10 cellular contexts compared by ENCODE assay signal in the genomic region with DNA sequence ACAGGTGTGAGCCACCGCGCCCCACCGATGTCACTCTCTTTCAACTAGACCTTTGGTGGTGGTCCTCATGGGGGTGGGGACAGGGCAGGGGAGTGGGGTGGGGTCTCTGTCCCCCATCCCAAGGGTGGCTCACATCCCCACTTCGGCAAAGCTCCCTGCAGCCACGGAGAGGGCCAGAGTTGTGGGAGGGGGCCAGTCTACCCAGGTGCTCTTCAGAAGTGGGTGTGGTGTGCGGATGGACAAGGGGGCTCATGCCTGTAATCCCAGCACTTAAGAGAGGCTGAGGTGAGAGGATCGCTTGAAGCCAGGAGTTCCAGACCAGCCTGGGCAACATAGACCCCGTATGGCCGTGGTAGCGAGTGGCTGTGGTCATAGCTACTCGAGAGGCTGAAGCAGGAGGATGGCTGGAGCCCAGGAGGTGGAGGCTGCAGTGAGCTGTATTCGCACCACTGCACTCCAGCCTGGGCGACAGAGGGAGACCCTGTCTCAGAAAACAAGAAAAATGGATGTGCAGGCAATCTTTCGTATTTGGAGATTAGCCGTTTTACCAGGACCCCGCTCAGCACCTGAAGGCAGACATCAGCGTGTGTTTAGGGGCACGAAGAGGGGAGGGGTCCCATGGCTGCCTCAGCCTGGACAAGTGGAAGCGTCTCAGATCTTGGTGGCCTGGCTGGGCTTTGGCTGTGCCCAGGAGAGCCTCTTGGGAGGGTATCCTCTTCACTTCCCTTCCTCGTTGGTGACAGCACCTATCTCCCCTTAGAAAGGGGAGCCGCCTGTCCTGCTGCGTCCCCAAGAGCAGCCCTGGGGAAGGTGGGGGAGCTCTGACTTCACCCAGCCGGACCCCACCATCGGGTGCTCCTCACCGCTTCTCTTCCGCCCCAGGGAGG. TPM values are rescaled to one million over a fixed set of nuclear protein-coding genes. Genes with fewer than 3 reads are reported as not detected.
DNase-seq lines count a peak whose midpoint lies in the region; ATAC-seq and TF ChIP-seq lines count a peak whose summit lies in the region.
"Had no signal": no experiment of that assay in that cellular context is flagged by ENCODE, and none has a peak within 500 bp of the region (broad histone marks: within the 10 kb centered on the region; RNA-seq: fewer than 3 reads in every experiment).

No MANE protein-coding gene starts in this region.

- peak overlapping the region; percentile 29 for H3K4me3 ChIP-seq in cardiac muscle cell
- peak overlapping the region; percentile 47 for H3K4me3 ChIP-seq in WI38 (ENCODE audit: low read depth, low read length)
- H3K4me3 ChIP-seq in iPS-15b (ENCODE audit: low read depth, low read length), result peak overlapping the region; percentile 30
- peak overlapping the region in 3 of 4 donors; percentile 38 to 49 (median 38) for H3K4me3 ChIP-seq in upper lobe of left lung
- H3K4me3 ChIP-seq: HAP-1 had no signal

- no peak for TF ChIP-seq EP300 in upper lobe of left lung (IDR thresholded peaks at IDR 0.05)

- H3K36me3 ChIP-seq in cardiac muscle cell (peaks cover 19% of the 10 kb centered on the region), iPS-15b (ENCODE audit: control insufficient read depth, insufficient read depth, low read length) (peaks cover 14% of the 10 kb centered on the region), upper lobe of left lung (peaks cover 21 to 30% (median 30%) of the 10 kb centered on the region in 4 donors)

- intact Hi-C loops in left cardiac atrium (cut with DNase I), result no loop called here

- 35 to 50% methylated on average over 16 to 23 of the region's 26 CpGs for WGBS in upper lobe of left lung, 2 donors

- TF ChIP-seq CTCF in cardiac muscle cell (IDR thresholded peaks at IDR 0.05; ENCODE audit: low read depth, low read length), result no peak
- no peak for TF ChIP-seq CTCF in WI38 (IDR thresholded peaks at IDR 0.05; ENCODE audit: low read depth, low read length)
- TF ChIP-seq CTCF in upper lobe of left lung (IDR thresholded peaks at IDR 0.05), result no peak

- no peak for TF ChIP-seq POLR2A in upper lobe of left lung (IDR thresholded peaks at IDR 0.05)

- ATAC-seq in left cardiac atrium (no peak), upper lobe of left lung (ENCODE audit: low FRiP score in 2 of 2) (no peak), GM21515 (IDR thresholded peaks at IDR 0.05; ENCODE audit: unreplicated experiment) (no peak)

- H3K4me1 ChIP-seq in cardiac muscle cell (ENCODE audit: low read depth), result peaks cover 5% of the 10 kb centered on the region
- peaks cover 2% of the 10 kb centered on the region for H3K4me1 ChIP-seq in iPS-15b (ENCODE audit: control insufficient read depth, insufficient read depth, low read length)
- H3K4me1 ChIP-seq in upper lobe of left lung, result peaks cover 29 to 51% (median 35%) of the 10 kb centered on the region in 4 donors

- no peak for DNase-seq in cardiac muscle cell (ENCODE audit: low read depth in 1 of 2, low spot score in 1 of 2)
- no peak for DNase-seq in left cardiac atrium
- DNase-seq in upper lobe of left lung, result peak in 1 of 2 donors; percentile 15
- DNase-seq in iPS-NIHi11 (ENCODE audit: low spot score), result no peak
- no peak for DNase-seq in GM03348 (ENCODE audit: low spot score)
- DNase-seq: GDM1 had no signal

- H3K9ac ChIP-seq in iPS-15b (ENCODE audit: low read depth, low read length), result no peak overlapping the region

- peaks cover 51% of the 10 kb centered on the region for H3K27me3 ChIP-seq in cardiac muscle cell
- H3K27me3 ChIP-seq in iPS-15b (ENCODE audit: control insufficient read depth, insufficient read depth, low read length), result peaks cover 30% of the 10 kb centered on the region
- peaks cover 0 to 39% (median 27%) of the 10 kb centered on the region in 4 donors for H3K27me3 ChIP-seq in upper lobe of left lung

- H3K27ac ChIP-seq in cardiac muscle cell, result no peak overlapping the region
- H3K27ac ChIP-seq in upper lobe of left lung, result no peak overlapping the region

- H3K9me3 ChIP-seq in cardiac muscle cell (ENCODE audit: low read depth) (no peaks in the 10 kb centered on the region), iPS-15b (ENCODE audit: control insufficient read depth, insufficient read depth, low read length) (no peaks in the 10 kb centered on the region), upper lobe of left lung (no peaks in the 10 kb centered on the region)
- H3K9me3 ChIP-seq: HAP-1 had no signal

RNA-seq across cellular contexts. Expression of a gene that starts 0.9 kb away (rescaled TPM):
- total RNA-seq in cardiac muscle cell, result 0.46 and 3.2 TPM in 2 replicates
- 2.6 and 11.8 TPM in 2 replicates for polyA plus RNA-seq in cardiac muscle cell
- total RNA-seq in left cardiac atrium, result 10 to 100 TPM in 1 of 2 donors, 1 to 10 TPM in 1; 9.7 to 13.6 TPM
- 1 to 10 TPM in 1 of 6 donors, under 1 TPM in 1, not detected in 4; 0.37 to 1.1 TPM for total RNA-seq in upper lobe of left lung

RNA-seq across cellular contexts. Expression of a gene that starts 4.6 kb away (rescaled TPM):
- total RNA-seq in cardiac muscle cell, result 22.1 and 42.1 TPM in 2 replicates
- polyA plus RNA-seq in cardiac muscle cell, result 22.5 and 31.4 TPM in 2 replicates
- total RNA-seq in left cardiac atrium, result 10 to 100 TPM in 1 of 2 donors, 1 to 10 TPM in 1; 9.6 to 13.9 TPM
- 10 to 100 TPM in 5 of 6 donors, 1 to 10 TPM in 1; 5.2 to 28.0 (median 19.2) TPM for total RNA-seq in upper lobe of left lung

RNA-seq across cellular contexts. Expression of a gene that starts 10.4 kb away (rescaled TPM):
- 22.8 and 60.1 TPM in 2 replicates for total RNA-seq in cardiac muscle cell
- polyA plus RNA-seq in cardiac muscle cell, result 18.1 and 48.5 TPM in 2 replicates
- total RNA-seq in left cardiac atrium, result under 1 TPM; 0.91 to 0.97 TPM
- total RNA-seq in upper lobe of left lung, result 10 to 100 TPM in 3 of 6 donors, 1 to 10 TPM in 3; 1.2 to 28.3 (median 13.4) TPM

RNA-seq across cellular contexts. Expression of a gene that starts 11.8 kb away (rescaled TPM):
- total RNA-seq in cardiac muscle cell (23.5 and 24.1 TPM in 2 replicates), left cardiac atrium (10 to 100 TPM; 24.3 to 25.8 TPM), upper lobe of left lung (10 to 100 TPM; 21.1 to 61.8 (median 33.0) TPM)
- 12.4 and 18.6 TPM in 2 replicates for polyA plus RNA-seq in cardiac muscle cell

RNA-seq across cellular contexts. Expression of a gene that starts 27.2 kb away (rescaled TPM):
- 2.4 and 3.5 TPM in 2 replicates for total RNA-seq in cardiac muscle cell
- 1.3 TPM in 1 of 2 replicates, not detected in the other for polyA plus RNA-seq in cardiac muscle cell
- 1 to 10 TPM in 1 of 2 donors, under 1 TPM in 1; 0.88 to 1.7 TPM for total RNA-seq in left cardiac atrium
- 10 to 100 TPM in 1 of 6 donors, 1 to 10 TPM in 5; 1.0 to 11.7 (median 6.9) TPM for total RNA-seq in upper lobe of left lung
